ENCODE assay signal across 23 cellular contexts in genomic region chrX:109822861-109823260, GRCh38.
DNase-seq lines count a peak whose midpoint lies in the region; FAIRE-seq and TF ChIP-seq lines count a peak whose summit lies in the region.
"Had no signal": no experiment of that assay in that cellular context is flagged by ENCODE, and none has a peak within 500 bp of the region (broad histone marks: within the 10 kb centered on the region; RNA-seq: fewer than 3 reads in every experiment).

No MANE protein-coding gene starts in this region.

- H4K20me1 ChIP-seq in H1 (replicated peaks in 1 of 2; ENCODE audit: control insufficient read depth in 1 of 2, insufficient read depth in 2 of 2, low read length in 2 of 2) (no peaks in the 10 kb centered on the region), osteoblast (ENCODE audit: insufficient read depth, low read length) (peaks cover 2% of the 10 kb centered on the region)

- no peak for TF ChIP-seq EP300 in H1 (IDR thresholded peaks at IDR 0.05; ENCODE audit: borderline replicate concordance in 1 of 2, low read depth in 2 of 2, low read length in 2 of 2)

- no peak overlapping the region for H2BK120ac ChIP-seq in H1 (replicated peaks; ENCODE audit: low read depth, low read length)

- H3K4me2 ChIP-seq in H1 (ENCODE audit: insufficient read depth in 1 of 2, low read depth in 2 of 2, low read length in 2 of 2) (no peak overlapping the region), osteoblast (ENCODE audit: insufficient read depth, low read length) (no peak overlapping the region)

- no peaks in the 10 kb centered on the region for H3K23me2 ChIP-seq in H1 (ENCODE audit: low read depth, low read length)

- POLR2A ChIA-PET in H1 (lab: Charles Lee; ENCODE audit: partially characterized antibody), result no interaction called here

- no peak overlapping the region for H2AK5ac ChIP-seq in H1 (ENCODE audit: low read depth, low read length)

- no peaks in the 10 kb centered on the region for H3K36me3 ChIP-seq in MG63
- no peaks in the 10 kb centered on the region for H3K36me3 ChIP-seq in H1 (ENCODE audit: control insufficient read depth in 2 of 4, insufficient read depth in 4 of 4, low read length in 3 of 4)
- no peaks in the 10 kb centered on the region for H3K36me3 ChIP-seq in osteoblast (ENCODE audit: insufficient read depth, low read length)

- H2BK12ac ChIP-seq in H1 (ENCODE audit: low read depth, low read length), result no peak overlapping the region

- no peaks in the 10 kb centered on the region for H3K79me1 ChIP-seq in H1 (ENCODE audit: low read depth, low read length)

- CTCF ChIA-PET in H1 (lab: Charles Lee; ENCODE audit: partially characterized antibody), result interaction anchor here (1.1 kb wide), 1 partner anchor 64 kb away, joined by 3 read pairs; no protein-coding TSS in a partner anchor

- WGBS in H1 (ENCODE audit: extremely low coverage in 1 of 2, insufficient coverage in 1 of 2, insufficient read length in 1 of 2, insufficient replicate concordance in 2 of 2, low coverage in 1 of 2, low lambda C conversion rate in 2 of 2, missing lambda C conversion rate in 1 of 2), 2 experiments, result 85% methylated on average over 4 of the region's 4 CpGs; no CpG with 5 or more reads in 1 of the 2 experiments

- no peaks in the 10 kb centered on the region for H3K9me3 ChIP-seq in MG63
- H3K9me3 ChIP-seq in H1 (ENCODE audit: insufficient read depth in 2 of 2, low read depth in 1 of 2, low read length in 1 of 2), result no peaks in the 10 kb centered on the region
- no peaks in the 10 kb centered on the region for H3K9me3 ChIP-seq in osteoblast (ENCODE audit: low read depth, low read length)

- H4K5ac ChIP-seq in H1 (ENCODE audit: insufficient read length, low read depth, low read length), result no peak overlapping the region

- H2BK20ac ChIP-seq in H1 (ENCODE audit: low read length), result no peak overlapping the region

- H3K9ac ChIP-seq in H1 (replicated peaks in 1 of 4; ENCODE audit: extremely low read depth in 1 of 4, low read depth in 3 of 4, low read length in 3 of 4), result no peak overlapping the region
- H3K9ac ChIP-seq: GM23248 had no signal

- H4K91ac ChIP-seq in H1 (replicated peaks; ENCODE audit: insufficient read length, low read length), result no peak overlapping the region

- H2BK5ac ChIP-seq in H1 (ENCODE audit: low read depth, low read length), result no peak overlapping the region

- H2BK15ac ChIP-seq in H1 (ENCODE audit: low read length), result no peak overlapping the region

- FAIRE-seq in H1 (lab: Jason Lieb, UNC), result no peak

- no peak for TF ChIP-seq POLR2A in H1 (IDR thresholded peaks at IDR 0.05; ENCODE audit: control extremely low read depth in 1 of 2, low read depth in 2 of 2, low read length in 2 of 2)

- H3K4me1 ChIP-seq in H1 (replicated peaks in 1 of 4; ENCODE audit: control insufficient read depth in 3 of 4, insufficient read depth in 4 of 4, low read length in 3 of 4) (no peaks in the 10 kb centered on the region; a peak in 1 of 7 replicates), osteoblast (ENCODE audit: insufficient read depth, low read length) (peaks cover 15% of the 10 kb centered on the region)

- H3K79me2 ChIP-seq in H1 (ENCODE audit: control insufficient read depth in 1 of 2, insufficient read depth in 2 of 2, low read length in 2 of 2), result no peaks in the 10 kb centered on the region
- H3K79me2 ChIP-seq in osteoblast (ENCODE audit: insufficient read depth, low read length), result no peaks in the 10 kb centered on the region

- no peak overlapping the region for H3K23ac ChIP-seq in H1 (ENCODE audit: insufficient read length)

- no peak overlapping the region for H3K18ac ChIP-seq in H1 (ENCODE audit: extremely low read depth, low read length)

- no peaks in the 10 kb centered on the region for H3K27me3 ChIP-seq in MG63
- H3K27me3 ChIP-seq in H1 (replicated peaks in 1 of 4; ENCODE audit: control insufficient read depth in 3 of 4, extremely low read depth in 1 of 4, insufficient read depth in 3 of 4, low read length in 3 of 4), result no peaks in the 10 kb centered on the region
- peaks cover 11% of the 10 kb centered on the region for H3K27me3 ChIP-seq in osteoblast (ENCODE audit: insufficient read depth, low read length)

- H4K8ac ChIP-seq in H1 (ENCODE audit: extremely low read depth, insufficient read depth, low read length), result no peak overlapping the region

- H2AFZ ChIP-seq in H1 (ENCODE audit: low read length), result peak overlapping the region; percentile 51; the same call in 1 of the 2 replicates
- H2AFZ ChIP-seq in osteoblast (ENCODE audit: low read length), result peak overlapping the region; percentile 20
- H2AFZ ChIP-seq: GM23248 had no signal

- no peak for TF ChIP-seq RAD21 in H1 (IDR thresholded peaks at IDR 0.05 in 1 of 2, conservative IDR thresholded peaks at IDR 0.05 in 1 of 2; ENCODE audit: low read depth in 2 of 2, low read length in 2 of 2)

- no peak overlapping the region for H3K14ac ChIP-seq in H1 (ENCODE audit: insufficient read length)

- no peak overlapping the region for H3K4ac ChIP-seq in H1 (replicated peaks; ENCODE audit: insufficient read length, low read depth, low read length)

- H3K56ac ChIP-seq in H1 (replicated peaks; ENCODE audit: insufficient read length, low read depth, low read length), result no peak overlapping the region

- DNase-seq in EL (peak; percentile 14), MG63 (peak; percentile 16), H1 (ENCODE audit: low read depth in 1 of 2, low spot score in 2 of 2) (no peak), osteoblast (ENCODE audit: insufficient read length, low spot score, missing footprints) (no peak), SK-N-DZ (ENCODE audit: low spot score) (no peak), coronary artery (ENCODE audit: low spot score) (no peak), NCI-H345 treated with DMSO at 0.1 percent for 48 hours (lab: John Stamatoyannopoulos, UW; ENCODE audit: unreplicated experiment) (no peak)
- DNase-seq: activated CD4-positive, alpha-beta T cell treated with anti-CD3 and anti-CD28 coated beads, Interleukin-2, amount 10 ng/mL, durations not matched to agents 24 days and 14 days; activated effector memory CD4-positive, alpha-beta T cell treated with Interleukin-2 at 50 U/mL for 16 hours; activated T-cell treated with anti-CD3 and anti-CD28 coated beads, Interleukin-2, amount 50 U/mL, for 1 hour; anterior cingulate cortex; COR-L47; DND-41; effector CD4-positive, alpha-beta T cell; GM23248; NCI-H1417; NCI-H2029; NCI-H524 treated with DMSO at 0.1 percent for 48 hours; right cardiac atrium; Right ventricle myocardium superior; stimulated activated naive CD8-positive, alpha-beta T cell treated with anti-CD3 and anti-CD28 coated beads, Interleukin-15, amount 100 ng/mL, for 72 hours; SW 1271 had no signal

- no peak for TF ChIP-seq CTCF in H1 (IDR thresholded peaks at IDR 0.05; ENCODE audit: control extremely low read depth in 1 of 3, insufficient read depth in 1 of 3, low read depth in 1 of 3, low read length in 3 of 3)
- TF ChIP-seq CTCF in osteoblast (IDR thresholded peaks at IDR 0.05; ENCODE audit: extremely low read depth, low read depth, low read length), result no peak
- TF ChIP-seq CTCF in coronary artery (IDR thresholded peaks at IDR 0.05), result no peak

- H3K27ac ChIP-seq in H1 (ENCODE audit: low read depth, low read length) (no peak overlapping the region), osteoblast (ENCODE audit: low read depth, low read length) (no peak overlapping the region), coronary artery (no peak overlapping the region)
- H3K27ac ChIP-seq: C4-2B, GM23248 had no signal

- H3K4me3 ChIP-seq in MG63 (no peak overlapping the region), H1 (ENCODE audit: extremely low read depth in 1 of 4, insufficient read depth in 2 of 4, low read depth in 3 of 4, low read length in 4 of 4) (no peak overlapping the region), osteoblast (ENCODE audit: insufficient read depth, low read length) (no peak overlapping the region), coronary artery (no peak overlapping the region)
- H3K4me3 ChIP-seq: GM23248 had no signal

TF ChIP-seq in H1, 55 proteins besides CTCF, POLR2A, EP300 and RAD21 (continues in another document):
- TF ChIP-seq SIX5 (IDR thresholded peaks at IDR 0.05; ENCODE audit: low read depth, low read length) (no peak), USF2 (IDR thresholded peaks at IDR 0.05; ENCODE audit: low read length) (no peak), TAF7 (optimal IDR thresholded peaks at IDR 0.05; ENCODE audit: borderline replicate concordance, low read depth, low read length) (no peak), KDM1A (IDR thresholded peaks at IDR 0.05; ENCODE audit: borderline replicate concordance, low read length) (no peak), ATF2 (IDR thresholded peaks at IDR 0.05; ENCODE audit: low read length) (no peak), RXRA (IDR thresholded peaks at IDR 0.05; ENCODE audit: insufficient read depth, low read depth, low read length) (no peak), HDAC2 (IDR thresholded peaks at IDR 0.05; ENCODE audit: borderline replicate concordance in 1 of 2, low read depth in 2 of 2, low read length in 2 of 2) (no peak), BRCA1 (IDR thresholded peaks at IDR 0.05; ENCODE audit: low read depth, low read length) (no peak), GABPA (IDR thresholded peaks at IDR 0.05; ENCODE audit: borderline replicate concordance, insufficient read depth, low read length) (no peak), NRF1 (IDR thresholded peaks at IDR 0.05; ENCODE audit: low read depth, low read length) (no peak), SIN3A (conservative IDR thresholded peaks at IDR 0.05 in 1 of 2, IDR thresholded peaks at IDR 0.05 in 1 of 2; ENCODE audit: low read depth in 1 of 2, low read length in 2 of 2) (no peak)
- TF ChIP-seq, protein P1, sequence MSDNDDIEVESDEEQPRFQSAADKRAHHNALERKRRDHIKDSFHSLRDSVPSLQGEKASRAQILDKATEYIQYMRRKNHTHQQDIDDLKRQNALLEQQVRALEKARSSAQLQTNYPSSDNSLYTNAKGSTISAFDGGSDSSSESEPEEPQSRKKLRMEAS (IDR thresholded peaks at IDR 0.05), result no peak

Comparison
In these comparisons a context has a peak if more than half of its experiments do, and no peak if none do; other contexts are left out.
1. DNase-seq: peak in EL (single experiment) and MG63 (single experiment); none in H1 (0 of 2), osteoblast (single experiment), SK-N-DZ (single experiment), coronary artery (single experiment) and NCI-H345 treated with DMSO at 0.1 percent for 48 hours (single experiment).